Comparison of ENCODE assay signal across 8 cellular contexts in the genomic region with DNA sequence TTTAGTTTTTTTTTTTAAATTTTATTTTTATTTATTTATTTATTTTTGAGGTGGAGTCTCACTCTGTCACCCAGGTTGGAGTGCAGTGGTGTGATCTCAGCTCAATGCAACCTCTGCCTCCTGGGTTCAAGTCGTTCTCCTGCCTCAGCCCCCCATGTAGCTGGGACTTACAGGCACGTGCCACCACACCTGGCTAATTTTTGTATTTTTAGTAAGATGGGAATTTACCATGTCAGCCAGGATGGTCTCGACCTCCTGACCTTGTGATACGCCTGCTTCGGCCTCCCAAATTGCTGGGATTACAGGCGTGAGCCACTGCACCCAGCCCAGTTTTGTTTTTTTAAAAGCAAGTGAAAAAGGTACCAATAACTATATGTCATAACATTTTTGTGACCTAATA. TPM values are rescaled to one million over a fixed set of nuclear protein-coding genes. Genes with fewer than 3 reads are reported as not detected.
A peak's percentile ranks its signal among the peaks of the same experiment; 100 is the strongest.
DNase-seq lines count a peak whose midpoint lies in the region; ATAC-seq, FAIRE-seq and TF ChIP-seq lines count a peak whose summit lies in the region.
"Not testable (repeated sequence)": the region's sequence is repeated elsewhere in the genome, so short reads cannot be mapped to it uniquely, and the experiment has no call there.

No MANE protein-coding gene starts in this region.

- H3K4me2 ChIP-seq in KMS-11 (0 out of 2 replicates have a peak overlapping the region, but pooled peaks have one; percentile 27), astrocyte (ENCODE audit: low read length) (peak overlapping the region; percentile 6)

- intact Hi-C loops in CD8-positive, alpha-beta T cell (cut with DNase I, micrococcal nuclease): loop anchor here (2.0 to 10.0 kb wide), 2 partner anchors 19 to 1221 kb away; a partner anchor contains a TSS
- intact Hi-C loops in activated T-helper 1 cell treated with anti-CD3 and anti-CD28 coated beads, Interleukin-12 subunit alpha, Interleukin-12 subunit beta, Interleukin-2, Interleukin-4 antibody, amounts not matched to agents 30 ng/mL and 10 ng/mL and 1 ng/mL, durations not matched to agents 14 hours and 24 hours and 36 hours (cut with micrococcal nuclease): not testable (repeated sequence)

- ATAC-seq in CD8-positive, alpha-beta T cell; T-cell (replicated peaks in 1 of 4); thoracic aorta (ENCODE audit: insufficient number of reproducible peaks, low FRiP score, low read depth): not testable (repeated sequence)

- H3K27ac ChIP-seq in CD8-positive, alpha-beta T cell (ENCODE audit: low read depth, low read length); KMS-11; astrocyte (ENCODE audit: low read depth, low read length): not testable (repeated sequence)
- H3K27ac ChIP-seq in thoracic aorta: peak overlapping the region; percentile 55 to 65

- not testable (repeated sequence) for TF ChIP-seq CTCF in CD8-positive, alpha-beta T cell (IDR thresholded peaks at IDR 0.05); KMS-11 (conservative IDR thresholded peaks at IDR 0.05; ENCODE audit: low read depth, low read length); astrocyte (IDR thresholded peaks at IDR 0.05; ENCODE audit: insufficient read depth, low read depth, low read length); neural crest cell (conservative IDR thresholded peaks at IDR 0.05); thoracic aorta (IDR thresholded peaks at IDR 0.05)

- H3K4me1 Mint-ChIP-seq in CD8-positive, alpha-beta T cell (ENCODE audit: low read depth): peaks cover 72% of the 10 kb centered on the region
- H3K4me1 Mint-ChIP-seq in T-cell (peaks cover 73 to 80% (median 76%) of the 10 kb centered on the region in 3 donors), astrocyte (ENCODE audit: low read depth, unreplicated experiment) (peaks cover 32% of the 10 kb centered on the region), immature natural killer cell (peaks cover 79 to 87% of the 10 kb centered on the region in 2 donors), neural crest cell (peaks cover 52% of the 10 kb centered on the region)
- H3K4me1 Mint-ChIP-seq in activated T-helper 1 cell treated with anti-CD3 and anti-CD28 coated beads, Interleukin-12 subunit alpha, Interleukin-12 subunit beta, Interleukin-2, Interleukin-4 antibody, amounts not matched to agents 30 ng/mL and 10 ng/mL and 1 ng/mL, durations not matched to agents 14 hours and 24 hours and 36 hours (ENCODE audit: low read depth): peaks cover 53% of the 10 kb centered on the region

- not testable (repeated sequence) for H3K27me3 ChIP-seq in CD8-positive, alpha-beta T cell (ENCODE audit: insufficient read depth, low read length); KMS-11 (ENCODE audit: insufficient read depth, low read depth); astrocyte (ENCODE audit: insufficient read depth, low read length); thoracic aorta (replicated peaks; ENCODE audit: insufficient read depth)

- not testable (repeated sequence) for H3K9me3 ChIP-seq in CD8-positive, alpha-beta T cell (ENCODE audit: low read length); astrocyte (ENCODE audit: insufficient read depth, low read depth, low read length); thoracic aorta

- peaks cover 97% of the 10 kb centered on the region for H3K79me2 ChIP-seq in KMS-11 (ENCODE audit: insufficient read depth, low read depth)
- peaks cover 100% of the 10 kb centered on the region for H3K79me2 ChIP-seq in astrocyte (ENCODE audit: insufficient read depth, low read length)

- not testable (repeated sequence) for DNase-seq in CD8-positive, alpha-beta T cell; T-cell; activated T-helper 1 cell treated with anti-CD3 and anti-CD28 coated beads, Interleukin-12 subunit alpha, Interleukin-12 subunit beta, Interleukin-2, Interleukin-4 antibody, amounts not matched to agents 30 ng/mL and 10 ng/mL and 1 ng/mL, durations not matched to agents 14 hours and 24 hours and 36 hours (ENCODE audit: low spot score); astrocyte (ENCODE audit: low read depth); immature natural killer cell; neural crest cell (ENCODE audit: low read depth, low spot score); thoracic aorta (ENCODE audit: low spot score)

- not testable (repeated sequence) for H3K36me3 ChIP-seq in CD8-positive, alpha-beta T cell (ENCODE audit: insufficient read depth, low read length); KMS-11 (ENCODE audit: insufficient read depth); thoracic aorta
- H3K36me3 ChIP-seq in astrocyte (ENCODE audit: insufficient read depth, low read length): peaks cover 12% of the 10 kb centered on the region

- POLR2A ChIA-PET in CD8-positive, alpha-beta T cell (lab: Charles Lee): interaction anchor here (0.6 to 1.2 kb wide), 4 partner anchors 10 to 1123 kb away, joined by 3 to 7 read pairs (median 4); a partner anchor contains a TSS
- POLR2A ChIA-PET in T-cell (lab: Charles Lee): interaction anchor here in 1 of 2 donors (1.0 to 1.1 kb wide), 2 partner anchors 17 to 61 kb away, joined by 3 read pairs; no protein-coding TSS in a partner anchor

- H3K9ac ChIP-seq in KMS-11; astrocyte (ENCODE audit: low read length): not testable (repeated sequence)

- not testable (repeated sequence) for H2AFZ ChIP-seq in KMS-11 (ENCODE audit: low read depth); astrocyte (ENCODE audit: low read depth, low read length)

- CTCF ChIA-PET in CD8-positive, alpha-beta T cell (lab: Charles Lee): interaction anchor here (1.1 to 12.2 kb wide), 3 partner anchors 8 to 36 kb away, joined by 3 to 70 read pairs (median 4); no protein-coding TSS in a partner anchor
- CTCF ChIA-PET in T-cell (lab: Charles Lee): interaction anchor here (0.5 to 1.2 kb wide), 6 partner anchors 11 to 60 kb away, joined by 3 to 6 read pairs (median 4); no protein-coding TSS in a partner anchor

- peaks cover 37% of the 10 kb centered on the region for H3K36me3 Mint-ChIP-seq in CD8-positive, alpha-beta T cell
- H3K36me3 Mint-ChIP-seq in T-cell: peaks cover 13% of the 10 kb centered on the region
- H3K36me3 Mint-ChIP-seq in activated T-helper 1 cell treated with anti-CD3 and anti-CD28 coated beads, Interleukin-12 subunit alpha, Interleukin-12 subunit beta, Interleukin-2, Interleukin-4 antibody, amounts not matched to agents 30 ng/mL and 10 ng/mL and 1 ng/mL, durations not matched to agents 14 hours and 24 hours and 36 hours (ENCODE audit: low read depth): peaks cover 36% of the 10 kb centered on the region
- H3K36me3 Mint-ChIP-seq in astrocyte (ENCODE audit: low read depth, unreplicated experiment); immature natural killer cell; neural crest cell (ENCODE audit: low read depth): not testable (repeated sequence)

- H3K4me3 ChIP-seq in CD8-positive, alpha-beta T cell (ENCODE audit: low read depth, low read length); KMS-11 (IDR thresholded peaks at IDR 0.05; ENCODE audit: insufficient read depth, low read depth, low read length); astrocyte (ENCODE audit: insufficient read depth, low read depth, low read length): not testable (repeated sequence)
- peak overlapping the region; percentile 84 for H3K4me3 ChIP-seq in thoracic aorta

- H3K27me3 Mint-ChIP-seq in CD8-positive, alpha-beta T cell (ENCODE audit: low read depth); T-cell; activated T-helper 1 cell treated with anti-CD3 and anti-CD28 coated beads, Interleukin-12 subunit alpha, Interleukin-12 subunit beta, Interleukin-2, Interleukin-4 antibody, amounts not matched to agents 30 ng/mL and 10 ng/mL and 1 ng/mL, durations not matched to agents 14 hours and 24 hours and 36 hours (ENCODE audit: insufficient read depth); astrocyte (ENCODE audit: low read depth, unreplicated experiment); immature natural killer cell (ENCODE audit: low read depth in 3 of 3); neural crest cell (ENCODE audit: low read depth): not testable (repeated sequence)

- not testable (repeated sequence) for H3K4me3 Mint-ChIP-seq in CD8-positive, alpha-beta T cell
- peak overlapping the region; percentile 11 to 92 (median 17) for H3K4me3 Mint-ChIP-seq in T-cell
- H3K4me3 Mint-ChIP-seq in activated T-helper 1 cell treated with anti-CD3 and anti-CD28 coated beads, Interleukin-12 subunit alpha, Interleukin-12 subunit beta, Interleukin-2, Interleukin-4 antibody, amounts not matched to agents 30 ng/mL and 10 ng/mL and 1 ng/mL, durations not matched to agents 14 hours and 24 hours and 36 hours: peak overlapping the region; percentile 23
- peak overlapping the region; percentile 72 for H3K4me3 Mint-ChIP-seq in astrocyte (ENCODE audit: unreplicated experiment)
- peak overlapping the region in 3 of 5 donors; percentile 11 to 27 (median 24) for H3K4me3 Mint-ChIP-seq in immature natural killer cell
- peak overlapping the region; percentile 40 for H3K4me3 Mint-ChIP-seq in neural crest cell

- peaks cover 70% of the 10 kb centered on the region for H3K4me1 ChIP-seq in CD8-positive, alpha-beta T cell (ENCODE audit: insufficient read depth, low read length)
- H3K4me1 ChIP-seq in KMS-11 (ENCODE audit: low read depth, poor library complexity, severe bottlenecking): peaks cover 79% of the 10 kb centered on the region
- H3K4me1 ChIP-seq in astrocyte (ENCODE audit: insufficient read depth, low read length): not testable (repeated sequence)
- H3K4me1 ChIP-seq in thoracic aorta (ENCODE audit: control insufficient read depth in 1 of 2, low read depth in 2 of 2): peaks cover 28 to 50% of the 10 kb centered on the region in 2 donors

- FAIRE-seq in astrocyte (lab: Jason Lieb, UNC): not testable (repeated sequence)

- peaks cover 60% of the 10 kb centered on the region for H4K20me1 ChIP-seq in KMS-11 (ENCODE audit: insufficient read depth)
- peaks cover 87% of the 10 kb centered on the region for H4K20me1 ChIP-seq in astrocyte (ENCODE audit: insufficient read depth, low read length)

- not testable (repeated sequence) for H3K9me3 Mint-ChIP-seq in CD8-positive, alpha-beta T cell; T-cell; activated T-helper 1 cell treated with anti-CD3 and anti-CD28 coated beads, Interleukin-12 subunit alpha, Interleukin-12 subunit beta, Interleukin-2, Interleukin-4 antibody, amounts not matched to agents 30 ng/mL and 10 ng/mL and 1 ng/mL, durations not matched to agents 14 hours and 24 hours and 36 hours; astrocyte (ENCODE audit: unreplicated experiment); immature natural killer cell; neural crest cell

- H3K27ac Mint-ChIP-seq in CD8-positive, alpha-beta T cell: peak overlapping the region; percentile 29
- peak overlapping the region; percentile 13 to 57 for H3K27ac Mint-ChIP-seq in T-cell
- H3K27ac Mint-ChIP-seq in activated T-helper 1 cell treated with anti-CD3 and anti-CD28 coated beads, Interleukin-12 subunit alpha, Interleukin-12 subunit beta, Interleukin-2, Interleukin-4 antibody, amounts not matched to agents 30 ng/mL and 10 ng/mL and 1 ng/mL, durations not matched to agents 14 hours and 24 hours and 36 hours; astrocyte (ENCODE audit: unreplicated experiment); immature natural killer cell; neural crest cell (ENCODE audit: unreplicated experiment): not testable (repeated sequence)

RNA-seq across cellular contexts. Expression of a gene that starts 5.2 kb away (rescaled TPM):
- 100 to 1,000 TPM; 254 to 265 TPM for total RNA-seq in CD8-positive, alpha-beta T cell
- total RNA-seq in T-cell: 100 to 1,000 TPM; 192 to 233 (median 209) TPM
- 220 and 237 TPM in 2 replicates for total RNA-seq in activated T-helper 1 cell treated with anti-CD3 and anti-CD28 coated beads, Interleukin-12 subunit alpha, Interleukin-12 subunit beta, Interleukin-2, Interleukin-4 antibody, amounts not matched to agents 30 ng/mL and 10 ng/mL and 1 ng/mL, durations not matched to agents 14 hours and 24 hours and 36 hours
- 189 and 194 TPM in 2 replicates for total RNA-seq in astrocyte
- 10 to 100 TPM; 20.5 to 37.8 (median 29.7) TPM for polyA plus RNA-seq in immature natural killer cell
- total RNA-seq in neural crest cell: 85.5 and 85.6 TPM in 2 replicates
- total RNA-seq in thoracic aorta: 100 to 1,000 TPM; 415 to 476 TPM
